Comparison of ENCODE assay signal across 16 cellular contexts in genomic region chr11:65660038-65660437, GRCh38. TPM values are rescaled to one million over a fixed set of nuclear protein-coding genes. Genes with fewer than 3 reads are reported as not detected.
DNase-seq lines count a peak whose midpoint lies in the region; ATAC-seq, FAIRE-seq and TF ChIP-seq lines count a peak whose summit lies in the region.
"Had no signal": no experiment of that assay in that cellular context is flagged by ENCODE, and none has a peak within 500 bp of the region (broad histone marks: within the 10 kb centered on the region; RNA-seq: fewer than 3 reads in every experiment).

No MANE protein-coding gene starts in this region.

- intact Hi-C loops in activated CD4-positive, alpha-beta T cell treated with anti-CD3 and anti-CD28 coated beads, Interleukin-2, amount 10 ng/mL, durations not matched to agents 24 days and 14 days (cut with micrococcal nuclease): no loop called here
- intact Hi-C loops in PC-9 (cut with micrococcal nuclease; ENCODE audit: unreplicated experiment) (no loop called here), pancreas (cut with DNase I) (no loop called here)

- H3K4me1 ChIP-seq in PC-9 (replicated peaks; ENCODE audit: insufficient read depth) (peaks cover 20% of the 10 kb centered on the region), pancreas (peaks cover 8 to 14% (median 13%) of the 10 kb centered on the region in 3 donors)

- H3K9me3 Mint-ChIP-seq in activated CD4-positive, alpha-beta T cell treated with anti-CD3 and anti-CD28 coated beads, Interleukin-2, amount 10 ng/mL, durations not matched to agents 24 days and 14 days: no peaks in the 10 kb centered on the region
- no peaks in the 10 kb centered on the region for H3K9me3 Mint-ChIP-seq in activated naive CD8-positive, alpha-beta T cell (ENCODE audit: low read depth)
- H3K9me3 Mint-ChIP-seq in neural crest cell: no peaks in the 10 kb centered on the region

- peak overlapping the region; percentile 60 for H3K4me3 Mint-ChIP-seq in activated CD4-positive, alpha-beta T cell treated with anti-CD3 and anti-CD28 coated beads, Interleukin-2, amount 10 ng/mL, durations not matched to agents 24 days and 14 days
- H3K4me3 Mint-ChIP-seq in activated naive CD8-positive, alpha-beta T cell: peak overlapping the region; percentile 66
- H3K4me3 Mint-ChIP-seq in neural crest cell: peak overlapping the region; percentile 76

- peaks cover 18% of the 10 kb centered on the region for H3F3A ChIP-seq in PC-9 (ENCODE audit: insufficient read depth, low read depth)

- peaks cover 37% of the 10 kb centered on the region for H3K36me3 ChIP-seq in PC-9 (ENCODE audit: low read depth)
- peaks cover 4 to 59% (median 37%) of the 10 kb centered on the region in 3 donors for H3K36me3 ChIP-seq in pancreas
- H3K36me3 ChIP-seq: ovary, uterus had no signal

- H3K79me2 ChIP-seq in PC-9 (ENCODE audit: low read depth): peaks cover 24% of the 10 kb centered on the region

- no peak overlapping the region for H3K4me3 ChIP-seq in PC-9
- no peak overlapping the region for H3K4me3 ChIP-seq in pancreas
- H3K4me3 ChIP-seq: ovary, uterus had no signal

- 89 to 94% methylated on average over 9 of the region's 9 CpGs for WGBS in pancreas, 2 donors

- H3K4me1 Mint-ChIP-seq in activated CD4-positive, alpha-beta T cell treated with anti-CD3 and anti-CD28 coated beads, Interleukin-2, amount 10 ng/mL, durations not matched to agents 24 days and 14 days: peaks cover 30% of the 10 kb centered on the region
- peaks cover 52% of the 10 kb centered on the region for H3K4me1 Mint-ChIP-seq in activated naive CD8-positive, alpha-beta T cell (ENCODE audit: low read depth)
- peaks cover 6% of the 10 kb centered on the region for H3K4me1 Mint-ChIP-seq in neural crest cell

- peaks cover 55% of the 10 kb centered on the region for H3K36me3 Mint-ChIP-seq in activated CD4-positive, alpha-beta T cell treated with anti-CD3 and anti-CD28 coated beads, Interleukin-2, amount 10 ng/mL, durations not matched to agents 24 days and 14 days (ENCODE audit: low read depth)
- no peaks in the 10 kb centered on the region for H3K36me3 Mint-ChIP-seq in activated naive CD8-positive, alpha-beta T cell
- peaks cover 18% of the 10 kb centered on the region for H3K36me3 Mint-ChIP-seq in neural crest cell (ENCODE audit: low read depth)

- H3K9me2 ChIP-seq in PC-9 (ENCODE audit: insufficient read depth): no peaks in the 10 kb centered on the region

- peaks cover 6% of the 10 kb centered on the region for H4K20me1 ChIP-seq in PC-9 (ENCODE audit: insufficient read depth)

- H3K27ac ChIP-seq in PC-9 (no peak overlapping the region), pancreas (no peak overlapping the region)
- H3K27ac ChIP-seq: ovary had no signal

- FAIRE-seq in pancreas (lab: Jason Lieb, UNC): no peak
- FAIRE-seq: TTC549 had no signal

- BruUV-seq in PC-9 (replicated peaks; lab: Mats Ljungman, UMichigan): no TSS peak

- no peaks in the 10 kb centered on the region for H3K27me3 Mint-ChIP-seq in activated CD4-positive, alpha-beta T cell treated with anti-CD3 and anti-CD28 coated beads, Interleukin-2, amount 10 ng/mL, durations not matched to agents 24 days and 14 days
- H3K27me3 Mint-ChIP-seq in activated naive CD8-positive, alpha-beta T cell: no peaks in the 10 kb centered on the region
- H3K27me3 Mint-ChIP-seq in neural crest cell (ENCODE audit: low read depth): no peaks in the 10 kb centered on the region

- no peak overlapping the region for H2AFZ ChIP-seq in PC-9

- H3K9me3 ChIP-seq in PC-9 (ENCODE audit: insufficient read depth, low read depth) (no peaks in the 10 kb centered on the region), pancreas (no peaks in the 10 kb centered on the region)
- H3K9me3 ChIP-seq: ovary, uterus had no signal

- POLR2A ChIA-PET in PC-9 (lab: Charles Lee; ENCODE audit: unreplicated experiment): interaction anchor here (0.7 kb wide), 1 partner anchor 495 kb away, joined by 4 read pairs; no protein-coding TSS in a partner anchor

- no peak overlapping the region for H3K4me2 ChIP-seq in PC-9

- CTCF ChIA-PET in PC-9 (lab: Charles Lee): no interaction called here

- TF ChIP-seq CTCF in neural crest cell (conservative IDR thresholded peaks at IDR 0.05) (no peak), PC-9 (conservative IDR thresholded peaks at IDR 0.05) (no peak), pancreas (IDR thresholded peaks at IDR 0.05) (no peak)

- peak overlapping the region; percentile 56 for H3K27ac Mint-ChIP-seq in activated CD4-positive, alpha-beta T cell treated with anti-CD3 and anti-CD28 coated beads, Interleukin-2, amount 10 ng/mL, durations not matched to agents 24 days and 14 days
- H3K27ac Mint-ChIP-seq in activated naive CD8-positive, alpha-beta T cell: peak overlapping the region; percentile 90
- peak overlapping the region; percentile 50 for H3K27ac Mint-ChIP-seq in neural crest cell (ENCODE audit: unreplicated experiment)

- no peaks in the 10 kb centered on the region for H3K27me3 ChIP-seq in PC-9 (ENCODE audit: insufficient read depth, low read depth)
- no peaks in the 10 kb centered on the region for H3K27me3 ChIP-seq in pancreas
- H3K27me3 ChIP-seq: ovary, uterus had no signal

- ATAC-seq in pancreas: no peak

- no peak for DNase-seq in activated CD4-positive, alpha-beta T cell treated with anti-CD3 and anti-CD28 coated beads, Interleukin-2, amount 10 ng/mL, durations not matched to agents 24 days and 14 days
- no peak for DNase-seq in activated CD4-positive, alpha-beta T cell treated with anti-CD3 and anti-CD28 coated beads, Interleukin-2, amount 50 U/mL, for 4 hours
- DNase-seq in neural crest cell (ENCODE audit: low read depth, low spot score) (no peak), PC-9 (no peak), pancreas (no peak)
- DNase-seq: caudate nucleus; DMS 273 treated with DMSO at 0.1 percent for 48 hours; KG1; NCI-H146; NCI-H748 treated with DMSO at 0.1 percent for 48 hours; ovary; Right ventricle myocardium superior; stimulated activated CD4-positive, alpha-beta T cell treated with anti-CD3 and anti-CD28 coated beads, Interleukin-15, amount 100 ng/mL, for 24 hours had no signal

RNA-seq across cellular contexts. Expression of gene RELA, which starts 2.7 kb away (rescaled TPM):
- 95.7 and 98.2 TPM in 2 replicates for total RNA-seq in activated CD4-positive, alpha-beta T cell treated with anti-CD3 and anti-CD28 coated beads, Interleukin-2, amount 10 ng/mL, durations not matched to agents 24 days and 14 days
- total RNA-seq in neural crest cell: 49.0 and 53.7 TPM in 2 replicates
- 59.5 and 86.8 TPM in 2 replicates for total RNA-seq in PC-9 (2021)
- total RNA-seq in pancreas: 10 to 100 TPM; 29.8 to 42.2 (median 34.6) TPM
- polyA plus RNA-seq in pancreas: 10 to 100 TPM; 37.3 to 46.6 TPM

RNA-seq across cellular contexts. Expression of gene SIPA1, which starts 22.1 kb away (rescaled TPM):
- 118 and 125 TPM in 2 replicates for total RNA-seq in activated CD4-positive, alpha-beta T cell treated with anti-CD3 and anti-CD28 coated beads, Interleukin-2, amount 10 ng/mL, durations not matched to agents 24 days and 14 days
- total RNA-seq in neural crest cell: 17.5 and 23.6 TPM in 2 replicates
- 65.6 and 81.3 TPM in 2 replicates for total RNA-seq in PC-9 (2021)
- 10 to 100 TPM; 11.2 to 38.2 (median 21.2) TPM for total RNA-seq in pancreas
- 10 to 100 TPM; 42.3 to 52.2 TPM for polyA plus RNA-seq in pancreas

RNA-seq across cellular contexts. Expression of gene PCNX3, which starts 44.5 kb away (rescaled TPM):
- 52.0 and 55.1 TPM in 2 replicates for total RNA-seq in activated CD4-positive, alpha-beta T cell treated with anti-CD3 and anti-CD28 coated beads, Interleukin-2, amount 10 ng/mL, durations not matched to agents 24 days and 14 days
- total RNA-seq in neural crest cell (58.2 and 58.9 TPM in 2 replicates), PC-9 (2021) (76.9 and 85.9 TPM in 2 replicates), pancreas (10 to 100 TPM; 13.5 to 21.5 (median 17.3) TPM)
- 10 to 100 TPM; 21.7 to 26.3 TPM for polyA plus RNA-seq in pancreas

RNA-seq across cellular contexts. Expression of gene MAP3K11, which starts 46.0 kb away (rescaled TPM):
- 89.1 and 90.7 TPM in 2 replicates for total RNA-seq in activated CD4-positive, alpha-beta T cell treated with anti-CD3 and anti-CD28 coated beads, Interleukin-2, amount 10 ng/mL, durations not matched to agents 24 days and 14 days
- 88.3 and 94.0 TPM in 2 replicates for total RNA-seq in neural crest cell
- 87.2 and 90.3 TPM in 2 replicates for total RNA-seq in PC-9 (2021)
- total RNA-seq in pancreas: 10 to 100 TPM; 23.2 to 40.6 (median 26.7) TPM
- 10 to 100 TPM; 75.5 to 84.7 TPM for polyA plus RNA-seq in pancreas

RNA-seq across cellular contexts. Expression of gene KAT5, which starts 52.0 kb away (rescaled TPM):
- 71.6 and 72.3 TPM in 2 replicates for total RNA-seq in activated CD4-positive, alpha-beta T cell treated with anti-CD3 and anti-CD28 coated beads, Interleukin-2, amount 10 ng/mL, durations not matched to agents 24 days and 14 days
- total RNA-seq in neural crest cell (70.5 and 74.9 TPM in 2 replicates), PC-9 (2021) (49.6 and 57.1 TPM in 2 replicates), pancreas (10 to 100 TPM; 26.5 to 39.8 (median 35.0) TPM)
- polyA plus RNA-seq in pancreas: 10 to 100 TPM; 79.6 to 99.6 TPM
